In genomic region chr15:71566226-71566625, GRCh38 we compare ENCODE assay signal across 20 cellular contexts.
"Had no signal": no experiment of that assay in that cellular context is flagged by ENCODE, and none has a peak within 500 bp of the region (broad histone marks: within the 10 kb centered on the region; RNA-seq: fewer than 3 reads in every experiment).

No MANE protein-coding gene starts in this region.

- H3K4me3 ChIP-seq: K562 had no signal

- ATAC-seq: K562 had no signal

- H3K27ac ChIP-seq: HL-60, KMS-11 had no signal

- H3K9ac ChIP-seq: KMS-11, SK-N-SH had no signal

- H3K4me2 ChIP-seq: KMS-11, SK-N-SH had no signal

- H3K4me1 Mint-ChIP-seq: IgD-negative memory B cell had no signal

- H3K27ac Mint-ChIP-seq: IgD-negative memory B cell had no signal

- DNase-seq: Kasumi-1, MV-4-11, NCI-H1048, NCI-H1105, NCI-H1436 treated with DMSO at 0.1 percent for 48 hours, NCI-H1694, NCI-H187 treated with DMSO at 0.1 percent for 48 hours, NCI-H2029 treated with DMSO at 0.1 percent for 48 hours, NCI-H2171 treated with DMSO at 0.1 percent for 48 hours, NCI-H524, NCI-H526 treated with DMSO at 0.1 percent for 48 hours, NCI-H748 treated with DMSO at 0.1 percent for 48 hours, RPMI8226, SHP77, SK-N-SH, SW 1271 had no signal

- H3K9me3 ChIP-seq: SK-N-SH had no signal
